In the genomic region with DNA sequence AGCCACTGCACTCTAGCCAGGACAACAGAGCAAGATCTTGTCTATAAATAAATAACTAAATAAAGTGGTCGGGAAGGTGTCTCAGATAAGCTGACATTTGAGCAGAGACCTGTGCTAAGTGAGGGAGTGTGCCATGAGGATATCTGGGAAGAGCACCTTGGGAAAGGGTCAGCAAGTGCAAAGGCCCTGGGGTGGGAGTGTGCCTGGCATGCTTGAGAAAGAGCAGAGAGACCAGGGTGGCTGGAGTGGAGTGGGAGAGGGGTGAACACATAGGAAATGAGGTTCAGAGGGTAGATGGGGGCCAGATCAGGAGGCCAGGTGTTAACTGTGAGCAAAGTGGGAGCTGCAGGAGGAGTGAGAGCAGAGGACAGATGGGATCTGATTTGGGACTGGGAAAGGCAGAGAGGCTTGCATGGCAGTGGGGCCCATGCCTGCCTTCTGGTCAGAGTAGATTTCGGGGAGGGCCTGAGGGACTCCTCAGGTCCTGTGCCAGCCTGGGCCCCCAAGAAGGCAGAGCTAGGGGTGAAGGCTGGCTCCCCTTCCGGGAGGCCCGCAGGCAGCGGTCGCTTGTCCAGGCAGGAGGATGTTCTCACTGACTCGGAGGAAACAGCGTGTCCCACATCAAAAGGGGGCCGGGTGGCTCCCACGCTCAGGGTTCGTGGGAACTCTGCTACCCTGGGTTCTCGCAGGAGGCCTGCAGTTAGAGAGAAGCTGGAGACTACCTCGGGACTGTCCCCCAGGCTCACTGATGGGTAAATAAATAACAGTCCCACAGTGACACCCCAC, we compare ENCODE assay signal across 12 cellular contexts. TPM values are rescaled to one million over a fixed set of nuclear protein-coding genes. Genes with fewer than 3 reads are reported as not detected.
DNase-seq lines count a peak whose midpoint lies in the region; ATAC-seq and TF ChIP-seq lines count a peak whose summit lies in the region.
"Had no signal": no experiment of that assay in that cellular context is flagged by ENCODE, and none has a peak within 500 bp of the region (broad histone marks: within the 10 kb centered on the region; RNA-seq: fewer than 3 reads in every experiment).

No MANE protein-coding gene starts in this region.

- peak overlapping the region; percentile 58 for H3K4me3 ChIP-seq in CD4-positive, CD25-positive, alpha-beta regulatory T cell (ENCODE audit: low read depth, low read length)
- H3K4me3 ChIP-seq in smooth muscle cell, result no peak overlapping the region
- H3K4me3 ChIP-seq in PC-3 (ENCODE audit: low read length), result no peak overlapping the region

- no peaks in the 10 kb centered on the region for H3K9me3 Mint-ChIP-seq in CD4-positive, CD25-positive, alpha-beta regulatory T cell
- no peaks in the 10 kb centered on the region for H3K9me3 Mint-ChIP-seq in T-helper 1 cell treated with Interleukin-12 subunit alpha and Interleukin-12 subunit beta and Interleukin-4 antibody, amounts not matched to agents 30 μg/mL and 1 μg/mL, for 36 hours

- H3K36me3 ChIP-seq in CD4-positive, CD25-positive, alpha-beta regulatory T cell (ENCODE audit: control insufficient read depth, insufficient read depth, low read length), result no peaks in the 10 kb centered on the region
- no peaks in the 10 kb centered on the region for H3K36me3 ChIP-seq in smooth muscle cell (ENCODE audit: low read depth)
- H3K36me3 ChIP-seq in PC-3 (ENCODE audit: low read depth, low read length), result no peaks in the 10 kb centered on the region

- DNase-seq in CD4-positive, CD25-positive, alpha-beta regulatory T cell, result peak in 2 of 3 donors; percentile 32 to 76
- peak; percentile 27 for DNase-seq in activated T-helper 1 cell treated with Interleukin-2 at 50 U/mL for 16 hours (ENCODE audit: low read depth)
- DNase-seq in stimulated activated CD4-positive, alpha-beta T cell treated with anti-CD3 and anti-CD28 coated beads, Interleukin-12 subunit alpha, Interleukin-12 subunit beta, amount 100 ng/mL, for 24 hours (ENCODE audit: low read depth in 2 of 2), result peak; percentile 46 to 60
- DNase-seq in GF-D8 (lab: John Stamatoyannopoulos, UW), result no peak
- DNase-seq in smooth muscle cell (lab: John Stamatoyannopoulos, UW; ENCODE audit: unreplicated experiment), result no peak
- no peak for DNase-seq in PC-3
- DNase-seq: ACHN, NCI-H2171 treated with DMSO at 0.1 percent for 48 hours had no signal

- no peaks in the 10 kb centered on the region for H3K27me3 ChIP-seq in CD4-positive, CD25-positive, alpha-beta regulatory T cell (ENCODE audit: control insufficient read depth, insufficient read depth, low read length)
- H3K27me3 ChIP-seq in smooth muscle cell (ENCODE audit: low read depth), result peaks cover 38% of the 10 kb centered on the region
- H3K27me3 ChIP-seq in PC-3 (ENCODE audit: low read length), result 0 out of 2 replicates have a peak, but pooled peaks cover 5% of the 10 kb centered on the region

- intact Hi-C loops in PC-3 (cut with micrococcal nuclease), result no loop called here

- no peak overlapping the region for H2AFZ ChIP-seq in smooth muscle cell (ENCODE audit: low read depth)
- H2AFZ ChIP-seq in PC-3 (ENCODE audit: low read length), result no peak overlapping the region

- H3K9me2 ChIP-seq in PC-3 (replicated peaks; ENCODE audit: low read length), result no peaks in the 10 kb centered on the region

- H3K79me2 ChIP-seq in smooth muscle cell (ENCODE audit: low read depth), result no peaks in the 10 kb centered on the region
- H3K79me2 ChIP-seq in PC-3 (ENCODE audit: low read length), result no peaks in the 10 kb centered on the region

- POLR2A ChIA-PET in PC-3 (lab: Charles Lee; ENCODE audit: unreplicated experiment), result no interaction called here

- H3K4me2 ChIP-seq in smooth muscle cell, result no peak overlapping the region
- H3K4me2 ChIP-seq in PC-3 (ENCODE audit: low read length), result no peak overlapping the region

- H3K27ac ChIP-seq in CD4-positive, CD25-positive, alpha-beta regulatory T cell (ENCODE audit: insufficient read depth, low read length, poor library complexity, severe bottlenecking), result peak overlapping the region; percentile 76
- no peak overlapping the region for H3K27ac ChIP-seq in smooth muscle cell (ENCODE audit: low read depth)
- no peak overlapping the region for H3K27ac ChIP-seq in PC-3 (ENCODE audit: low read length)

- H3K9ac ChIP-seq in smooth muscle cell (ENCODE audit: low read depth) (no peak overlapping the region), PC-3 (ENCODE audit: low read length) (no peak overlapping the region)

- H3F3A ChIP-seq in smooth muscle cell (ENCODE audit: low read depth) (no peaks in the 10 kb centered on the region), PC-3 (ENCODE audit: low read length, unreplicated experiment) (no peaks in the 10 kb centered on the region)

- H4K20me1 ChIP-seq in smooth muscle cell (ENCODE audit: low read depth) (no peaks in the 10 kb centered on the region), PC-3 (ENCODE audit: low read length) (no peaks in the 10 kb centered on the region)

- peak overlapping the region; percentile 24 to 78 (median 75) for H3K4me3 Mint-ChIP-seq in CD4-positive, CD25-positive, alpha-beta regulatory T cell
- H3K4me3 Mint-ChIP-seq in T-helper 1 cell treated with Interleukin-12 subunit alpha and Interleukin-12 subunit beta and Interleukin-4 antibody, amounts not matched to agents 30 μg/mL and 1 μg/mL, for 36 hours, result no peak overlapping the region

- H3K27me3 Mint-ChIP-seq in CD4-positive, CD25-positive, alpha-beta regulatory T cell, result no peaks in the 10 kb centered on the region
- H3K27me3 Mint-ChIP-seq in T-helper 1 cell treated with Interleukin-12 subunit alpha and Interleukin-12 subunit beta and Interleukin-4 antibody, amounts not matched to agents 30 μg/mL and 1 μg/mL, for 36 hours (ENCODE audit: low read depth), result no peaks in the 10 kb centered on the region

- CTCF ChIA-PET in PC-3 (lab: Charles Lee), result no interaction called here

- peak; percentile 51 to 57 for ATAC-seq in CD4-positive, CD25-positive, alpha-beta regulatory T cell (ENCODE audit: low read depth in 2 of 2)
- ATAC-seq in HG02885 (IDR thresholded peaks at IDR 0.05; ENCODE audit: poor library complexity, unreplicated experiment) (no peak), PC-3 (no peak)

- WGBS in smooth muscle cell (ENCODE audit: low lambda C conversion rate), result 86% methylated on average over 13 of the region's 13 CpGs

- BruUV-seq in PC-3 (replicated peaks; lab: Mats Ljungman, UMichigan), result no TSS peak

- H3K9me3 ChIP-seq in CD4-positive, CD25-positive, alpha-beta regulatory T cell (ENCODE audit: control insufficient read depth in 2 of 2, low read length in 2 of 2), result no peaks in the 10 kb centered on the region
- H3K9me3 ChIP-seq in smooth muscle cell (replicated peaks; ENCODE audit: low read depth) (no peaks in the 10 kb centered on the region), PC-3 (ENCODE audit: low read length) (no peaks in the 10 kb centered on the region)

- H3K4me1 Mint-ChIP-seq in CD4-positive, CD25-positive, alpha-beta regulatory T cell, result peaks cover 14 to 93% (median 61%) of the 10 kb centered on the region in 4 donors
- H3K4me1 Mint-ChIP-seq in T-helper 1 cell treated with Interleukin-12 subunit alpha and Interleukin-12 subunit beta and Interleukin-4 antibody, amounts not matched to agents 30 μg/mL and 1 μg/mL, for 36 hours (ENCODE audit: low read depth), result peaks cover 22% of the 10 kb centered on the region

- no peak for TF ChIP-seq CTCF in smooth muscle cell (IDR thresholded peaks at IDR 0.05; ENCODE audit: borderline replicate concordance, insufficient read depth, poor library complexity, severe bottlenecking)
- TF ChIP-seq CTCF in PC-3 (conservative IDR thresholded peaks at IDR 0.05; ENCODE audit: low read depth, low read length), result no peak

- peaks cover 14% of the 10 kb centered on the region for H3K36me3 Mint-ChIP-seq in CD4-positive, CD25-positive, alpha-beta regulatory T cell
- no peaks in the 10 kb centered on the region for H3K36me3 Mint-ChIP-seq in T-helper 1 cell treated with Interleukin-12 subunit alpha and Interleukin-12 subunit beta and Interleukin-4 antibody, amounts not matched to agents 30 μg/mL and 1 μg/mL, for 36 hours (ENCODE audit: low read depth)

- peak overlapping the region; percentile 84 to 93 (median 90) for H3K27ac Mint-ChIP-seq in CD4-positive, CD25-positive, alpha-beta regulatory T cell
- H3K27ac Mint-ChIP-seq in T-helper 1 cell treated with Interleukin-12 subunit alpha and Interleukin-12 subunit beta and Interleukin-4 antibody, amounts not matched to agents 30 μg/mL and 1 μg/mL, for 36 hours, result peak overlapping the region; percentile 38

- H3K4me1 ChIP-seq in CD4-positive, CD25-positive, alpha-beta regulatory T cell (ENCODE audit: control insufficient read depth, insufficient read depth, low read length, poor library complexity, severe bottlenecking), result peaks cover 60% of the 10 kb centered on the region
- H3K4me1 ChIP-seq in smooth muscle cell (ENCODE audit: low read depth), result peaks cover 7% of the 10 kb centered on the region
- peaks cover 4% of the 10 kb centered on the region; the same call in 1 of the 2 replicates for H3K4me1 ChIP-seq in PC-3 (ENCODE audit: insufficient read depth, low read length)

RNA-seq across cellular contexts. Expression of a gene that starts 32.6 kb away (rescaled TPM):
- 7.8 TPM for total RNA-seq in CD4-positive, CD25-positive, alpha-beta regulatory T cell
- polyA plus RNA-seq in CD4-positive, CD25-positive, alpha-beta regulatory T cell, result 1 to 10 TPM in 1 of 4 donors, under 1 TPM in 3; 0.64 to 1.1 (median 0.84) TPM
- total RNA-seq in smooth muscle cell (0.09 and 0.13 TPM in 2 replicates), PC-3 (2014; rRNA removed) (not detected in 2 replicates)
- polyA plus RNA-seq in smooth muscle cell, result 1.1 TPM in 1 of 2 replicates, not detected in the other
- total RNA-seq: bronchial epithelial cell had no signal

RNA-seq across cellular contexts. Expression of a gene that starts 46.4 kb away (rescaled TPM):
- not detected for total RNA-seq in CD4-positive, CD25-positive, alpha-beta regulatory T cell
- under 1 TPM in 3 of 4 donors, not detected in 1; 0.42 to 0.79 (median 0.73) TPM for polyA plus RNA-seq in CD4-positive, CD25-positive, alpha-beta regulatory T cell
- total RNA-seq in smooth muscle cell (not detected in 2 replicates), PC-3 (2014; rRNA removed) (0.66 and 0.69 TPM in 2 replicates)
- polyA plus RNA-seq in smooth muscle cell, result not detected in 2 replicates
- total RNA-seq: mesenteric fat pad had no signal

Comparison
In these comparisons a context has a peak if more than half of its experiments do, and no peak if none do; other contexts are left out.
1. ATAC-seq: peak in CD4-positive, CD25-positive, alpha-beta regulatory T cell (2 of 2); none in HG02885 (single experiment) and PC-3 (single experiment).
2. DNase-seq: peak in CD4-positive, CD25-positive, alpha-beta regulatory T cell (2 of 3), activated T-helper 1 cell treated with Interleukin-2 at 50 U/mL for 16 hours (single experiment) and stimulated activated CD4-positive, alpha-beta T cell treated with anti-CD3 and anti-CD28 coated beads, Interleukin-12 subunit alpha, Interleukin-12 subunit beta, amount 100 ng/mL, for 24 hours (2 of 2); none in GF-D8 (single experiment), smooth muscle cell (single experiment) and PC-3 (single experiment).